21 cellular contexts compared by ENCODE assay signal in genomic region chr7:122397381-122397780, GRCh38.
"Had no signal": no experiment of that assay in that cellular context is flagged by ENCODE, and none has a peak within 500 bp of the region (broad histone marks: within the 10 kb centered on the region; RNA-seq: fewer than 3 reads in every experiment).

No MANE protein-coding gene starts in this region.

- H3K9me3 ChIP-seq: body of pancreas, left lung, lower lobe of right lung, testis, transverse colon had no signal

- DNase-seq: activated CD4-positive, alpha-beta T cell treated with anti-CD3 and anti-CD28 coated beads for 36 hours; activated CD4-positive, CD25-positive, alpha-beta regulatory T cell; activated CD8-positive, alpha-beta memory T cell treated with anti-CD3 and anti-CD28 coated beads, Interleukin-2, amount 10 ng/mL, durations not matched to agents 7 days and 5 days; activated CD8-positive, alpha-beta T cell treated with anti-CD3 and anti-CD28 coated beads, Interleukin-2, amount 10 ng/mL, durations not matched to agents 7 days and 5 days; activated effector memory CD4-positive, alpha-beta T cell treated with Interleukin-2 at 50 U/mL for 16 hours; activated naive CD4-positive, alpha-beta T cell treated with Interleukin-2 at 50 U/mL for 16 hours; aorta; body of pancreas; dorsolateral prefrontal cortex; effector memory CD4-positive, alpha-beta T cell; left lung; lower lobe of right lung; mesenchymal stem cell; naive thymus-derived CD8-positive, alpha-beta T cell; right cardiac atrium; stimulated activated CD4-positive, alpha-beta T cell treated with anti-CD3 and anti-CD28 coated beads, Interleukin-2, amount 100 ng/mL, for 48 hours; stimulated activated naive CD8-positive, alpha-beta T cell treated with anti-CD3 and anti-CD28 coated beads, Interleukin-15, Interleukin-2, amounts not matched to agents 100 U/mL and 50 U/mL, for 24 hours; testis; transverse colon had no signal

- H3K4me1 ChIP-seq: body of pancreas, left lung, lower lobe of right lung, testis, transverse colon had no signal

- H3K36me3 ChIP-seq: cardiac muscle cell, left lung, transverse colon had no signal

- H3K4me3 ChIP-seq: body of pancreas, cardiac muscle cell, coronary artery, dorsolateral prefrontal cortex, left lung, lower lobe of right lung, testis, transverse colon had no signal

- H3K27me3 ChIP-seq: body of pancreas, cardiac muscle cell, dorsolateral prefrontal cortex, left lung, testis, transverse colon had no signal

- H3K27ac ChIP-seq: body of pancreas, cardiac muscle cell, coronary artery, dorsolateral prefrontal cortex, left lung, lower lobe of right lung, testis, transverse colon had no signal
